Comparison of ENCODE assay signal across 10 cellular contexts in genomic region chr9:131405858-131406566, GRCh38. TPM values are rescaled to one million over a fixed set of nuclear protein-coding genes. Genes with fewer than 3 reads are reported as not detected.
DNase-seq lines count a peak whose midpoint lies in the region; ATAC-seq and TF ChIP-seq lines count a peak whose summit lies in the region.
"Had no signal": no experiment of that assay in that cellular context is flagged by ENCODE, and none has a peak within 500 bp of the region (broad histone marks: within the 10 kb centered on the region; RNA-seq: fewer than 3 reads in every experiment).

No MANE protein-coding gene starts in this region.

- H3K9me3 Mint-ChIP-seq in activated CD4-positive, alpha-beta memory T cell treated with anti-CD3 and anti-CD28 coated beads for 36 hours, result no peaks in the 10 kb centered on the region

- no peak for DNase-seq in activated CD4-positive, alpha-beta memory T cell treated with anti-CD3 and anti-CD28 coated beads for 36 hours
- DNase-seq in left cardiac atrium (peak; percentile 41), gastrocnemius medialis (no peak), NCI-H2227 (lab: John Stamatoyannopoulos, UW; ENCODE audit: unreplicated experiment) (no peak)
- DNase-seq: SHP77 treated with DMSO at 0.1 percent for 48 hours had no signal

- H3K27me3 Mint-ChIP-seq in activated CD4-positive, alpha-beta memory T cell treated with anti-CD3 and anti-CD28 coated beads for 36 hours, result no peaks in the 10 kb centered on the region

- H3K36me3 ChIP-seq in HUES48 (ENCODE audit: control insufficient read depth, insufficient read depth, low read length) (no peaks in the 10 kb centered on the region), gastrocnemius medialis (no peaks in the 10 kb centered on the region)

- peaks cover 76% of the 10 kb centered on the region for H3K4me1 ChIP-seq in HUES48 (ENCODE audit: control insufficient read depth, insufficient read depth, low read length)
- H3K4me1 ChIP-seq in gastrocnemius medialis, result peaks cover 99 to 100% of the 10 kb centered on the region in 2 donors

- H3K4me3 ChIP-seq in HUES48 (ENCODE audit: low read depth, low read length), result peak overlapping the region; percentile 29
- peak overlapping the region in 2 of 4 donors; percentile 5 to 9 for H3K4me3 ChIP-seq in gastrocnemius medialis

- peak overlapping the region; percentile 54 for H3K4me3 Mint-ChIP-seq in activated CD4-positive, alpha-beta memory T cell treated with anti-CD3 and anti-CD28 coated beads for 36 hours

- H3K27ac ChIP-seq in HUES48 (ENCODE audit: low read depth, low read length) (peak overlapping the region; percentile 91), gastrocnemius medialis (peak overlapping the region; percentile 85 to 96 (median 92))
- H3K27ac ChIP-seq: foreskin keratinocyte had no signal

- peak overlapping the region; percentile 20 for H3K27ac Mint-ChIP-seq in activated CD4-positive, alpha-beta memory T cell treated with anti-CD3 and anti-CD28 coated beads for 36 hours

- in situ Hi-C loops in gastrocnemius medialis (cut with MboI; ENCODE audit: low sequenced_read_pairs in 4 of 4), result no loop called here

- H3K36me3 Mint-ChIP-seq in activated CD4-positive, alpha-beta memory T cell treated with anti-CD3 and anti-CD28 coated beads for 36 hours, result peaks cover 4% of the 10 kb centered on the region

- ATAC-seq in left cardiac atrium (peak; percentile 5 to 29), gastrocnemius medialis (no peak), HG02588 (IDR thresholded peaks at IDR 0.05; ENCODE audit: unreplicated experiment) (no peak), GM18858 (IDR thresholded peaks at IDR 0.05; ENCODE audit: unreplicated experiment) (no peak), HG02938 (IDR thresholded peaks at IDR 0.05; ENCODE audit: unreplicated experiment) (no peak)
- ATAC-seq: foreskin keratinocyte had no signal

- POLR2A ChIA-PET in activated CD4-positive, alpha-beta memory T cell treated with anti-CD3 and anti-CD28 coated beads for 36 hours (lab: Charles Lee), result interaction anchor here (1.1 to 1.3 kb wide), 2 partner anchors 10 to 33 kb away, joined by 3 to 5 read pairs; no protein-coding TSS in a partner anchor

- H3K9me3 ChIP-seq in HUES48 (ENCODE audit: control insufficient read depth, insufficient read depth, low read length), result no peaks in the 10 kb centered on the region
- no peaks in the 10 kb centered on the region for H3K9me3 ChIP-seq in gastrocnemius medialis

- no peak overlapping the region for H3K9ac ChIP-seq in HUES48 (ENCODE audit: low read depth, low read length)

- no peak for TF ChIP-seq CTCF in gastrocnemius medialis (IDR thresholded peaks at IDR 0.05 in 4 of 5, conservative IDR thresholded peaks at IDR 0.05 in 1 of 5)

- intact Hi-C loops in activated CD4-positive, alpha-beta memory T cell treated with anti-CD3 and anti-CD28 coated beads for 36 hours (cut with micrococcal nuclease), result loop anchor here (1.0 to 5.0 kb wide), 2 partner anchors 11 to 54 kb away; no protein-coding TSS in a partner anchor
- intact Hi-C loops in left cardiac atrium (cut with DNase I) (no loop called here), gastrocnemius medialis (cut with DNase I; ENCODE audit: low total_unique reads) (no loop called here)

- CTCF ChIA-PET in activated CD4-positive, alpha-beta memory T cell treated with anti-CD3 and anti-CD28 coated beads for 36 hours (lab: Charles Lee), result interaction anchor here (1.2 to 2.2 kb wide), 7 partner anchors 8 to 74 kb away, joined by 3 to 10 read pairs (median 5); no protein-coding TSS in a partner anchor

- H3K4me1 Mint-ChIP-seq in activated CD4-positive, alpha-beta memory T cell treated with anti-CD3 and anti-CD28 coated beads for 36 hours (ENCODE audit: low read depth), result peaks cover 94% of the 10 kb centered on the region

- H3K27me3 ChIP-seq in HUES48 (ENCODE audit: control insufficient read depth, insufficient read depth, low read length) (no peaks in the 10 kb centered on the region), gastrocnemius medialis (no peaks in the 10 kb centered on the region)
- H3K27me3 ChIP-seq: foreskin keratinocyte had no signal

- no peak for TF ChIP-seq POLR2A in gastrocnemius medialis (IDR thresholded peaks at IDR 0.05)

RNA-seq across cellular contexts. Expression of gene PRRC2B, which starts 12.1 kb away (rescaled TPM):
- total RNA-seq in activated CD4-positive, alpha-beta memory T cell treated with anti-CD3 and anti-CD28 coated beads for 36 hours, result 100 to 1,000 TPM; 127 to 135 TPM
- total RNA-seq in left cardiac atrium (100 to 1,000 TPM; 136 to 155 TPM), gastrocnemius medialis (10 to 100 TPM; 29.9 to 41.6 (median 37.2) TPM)

Comparison
In these comparisons a context has a peak if more than half of its experiments do, and no peak if none do; other contexts are left out.
1. ATAC-seq: peak in left cardiac atrium (2 of 2); none in gastrocnemius medialis (0 of 2), HG02588 (single experiment), GM18858 (single experiment) and HG02938 (single experiment).